ENCODE assay signal across 1 cellular context in the genomic region with DNA sequence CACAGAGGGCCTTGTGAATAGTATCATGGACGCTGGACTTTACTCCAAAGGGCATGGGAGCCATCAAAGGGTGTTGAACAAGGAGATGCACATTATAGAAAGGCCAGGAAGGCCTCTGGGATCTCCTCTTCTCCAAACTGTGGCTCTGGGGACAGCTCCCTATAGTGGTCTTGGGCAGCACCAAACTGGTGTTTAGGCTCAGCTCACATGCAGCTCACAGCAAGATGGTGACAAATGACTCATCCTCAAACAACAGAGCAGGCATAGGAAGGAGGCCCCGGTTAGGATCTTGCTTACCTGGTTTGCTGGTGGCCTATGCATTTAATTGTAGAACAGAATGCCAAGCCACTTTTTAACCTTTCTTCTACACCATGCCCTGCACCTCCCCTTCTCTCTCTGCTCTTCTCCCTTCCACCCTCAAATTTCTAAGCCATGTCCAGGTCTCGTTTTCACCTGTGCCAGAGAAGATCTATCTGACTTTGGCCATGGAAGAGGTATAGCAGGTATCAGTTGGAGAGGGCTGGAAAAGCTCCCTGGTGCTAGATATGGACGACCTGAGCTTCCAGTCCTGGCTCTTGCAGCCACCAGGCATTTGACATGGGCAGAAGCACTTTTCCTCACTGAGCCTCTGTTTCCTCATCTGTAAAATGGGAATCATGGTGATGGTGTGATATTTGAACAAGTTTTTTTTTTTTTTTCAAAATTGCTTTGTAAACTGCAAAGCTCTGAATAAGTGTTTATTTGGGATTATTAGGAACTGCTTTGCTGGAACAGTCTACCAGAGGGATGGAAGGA.
TF ChIP-seq lines count a peak whose summit lies in the region.

No MANE protein-coding gene starts in this region.

TF ChIP-seq in HepG2, 621 proteins besides CTCF, POLR2A, EP300 and RAD21 (continued from another document and continues in another):
- TF ChIP-seq HBP1 (CRISPR knock-in tag; IDR thresholded peaks at IDR 0.05; ENCODE audit: low read depth): no peak
- no peak for TF ChIP-seq ZNF790 (CRISPR knock-in tag; IDR thresholded peaks at IDR 0.05; ENCODE audit: borderline replicate concordance)
- TF ChIP-seq, protein P1, sequence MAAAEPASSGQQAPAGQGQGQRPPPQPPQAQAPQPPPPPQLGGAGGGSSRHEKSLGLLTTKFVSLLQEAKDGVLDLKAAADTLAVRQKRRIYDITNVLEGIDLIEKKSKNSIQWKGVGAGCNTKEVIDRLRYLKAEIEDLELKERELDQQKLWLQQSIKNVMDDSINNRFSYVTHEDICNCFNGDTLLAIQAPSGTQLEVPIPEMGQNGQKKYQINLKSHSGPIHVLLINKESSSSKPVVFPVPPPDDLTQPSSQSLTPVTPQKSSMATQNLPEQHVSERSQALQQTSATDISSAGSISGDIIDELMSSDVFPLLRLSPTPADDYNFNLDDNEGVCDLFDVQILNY (CRISPR knock-in tag; conservative IDR thresholded peaks at IDR 0.05): no peak
- no peak for TF ChIP-seq ZNF720 (CRISPR knock-in tag; IDR thresholded peaks at IDR 0.05)
- 0 out of 2 replicates have a peak, but pooled peaks have one; percentile 30 for TF ChIP-seq ZMYM3 (CRISPR knock-in tag; IDR thresholded peaks at IDR 0.05)
- TF ChIP-seq ZNF577 (CRISPR knock-in tag; IDR thresholded peaks at IDR 0.05; ENCODE audit: borderline replicate concordance, low read depth): no peak
- no peak for TF ChIP-seq KLF11 (CRISPR knock-in tag; IDR thresholded peaks at IDR 0.05)
- no peak for TF ChIP-seq DRAP1 (CRISPR knock-in tag; IDR thresholded peaks at IDR 0.05)
- no peak for TF ChIP-seq ZC3H13 (CRISPR knock-in tag; IDR thresholded peaks at IDR 0.05)
- TF ChIP-seq, protein P2, sequence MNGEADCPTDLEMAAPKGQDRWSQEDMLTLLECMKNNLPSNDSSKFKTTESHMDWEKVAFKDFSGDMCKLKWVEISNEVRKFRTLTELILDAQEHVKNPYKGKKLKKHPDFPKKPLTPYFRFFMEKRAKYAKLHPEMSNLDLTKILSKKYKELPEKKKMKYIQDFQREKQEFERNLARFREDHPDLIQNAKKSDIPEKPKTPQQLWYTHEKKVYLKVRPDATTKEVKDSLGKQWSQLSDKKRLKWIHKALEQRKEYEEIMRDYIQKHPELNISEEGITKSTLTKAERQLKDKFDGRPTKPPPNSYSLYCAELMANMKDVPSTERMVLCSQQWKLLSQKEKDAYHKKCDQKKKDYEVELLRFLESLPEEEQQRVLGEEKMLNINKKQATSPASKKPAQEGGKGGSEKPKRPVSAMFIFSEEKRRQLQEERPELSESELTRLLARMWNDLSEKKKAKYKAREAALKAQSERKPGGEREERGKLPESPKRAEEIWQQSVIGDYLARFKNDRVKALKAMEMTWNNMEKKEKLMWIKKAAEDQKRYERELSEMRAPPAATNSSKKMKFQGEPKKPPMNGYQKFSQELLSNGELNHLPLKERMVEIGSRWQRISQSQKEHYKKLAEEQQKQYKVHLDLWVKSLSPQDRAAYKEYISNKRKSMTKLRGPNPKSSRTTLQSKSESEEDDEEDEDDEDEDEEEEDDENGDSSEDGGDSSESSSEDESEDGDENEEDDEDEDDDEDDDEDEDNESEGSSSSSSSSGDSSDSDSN (CRISPR knock-in tag; IDR thresholded peaks at IDR 0.05): no peak
- TF ChIP-seq ZFP36L1 (CRISPR knock-in tag; IDR thresholded peaks at IDR 0.05): no peak
- TF ChIP-seq HNF4A (CRISPR knock-in tag; IDR thresholded peaks at IDR 0.05): peak; percentile 50
- TF ChIP-seq, protein P3, sequence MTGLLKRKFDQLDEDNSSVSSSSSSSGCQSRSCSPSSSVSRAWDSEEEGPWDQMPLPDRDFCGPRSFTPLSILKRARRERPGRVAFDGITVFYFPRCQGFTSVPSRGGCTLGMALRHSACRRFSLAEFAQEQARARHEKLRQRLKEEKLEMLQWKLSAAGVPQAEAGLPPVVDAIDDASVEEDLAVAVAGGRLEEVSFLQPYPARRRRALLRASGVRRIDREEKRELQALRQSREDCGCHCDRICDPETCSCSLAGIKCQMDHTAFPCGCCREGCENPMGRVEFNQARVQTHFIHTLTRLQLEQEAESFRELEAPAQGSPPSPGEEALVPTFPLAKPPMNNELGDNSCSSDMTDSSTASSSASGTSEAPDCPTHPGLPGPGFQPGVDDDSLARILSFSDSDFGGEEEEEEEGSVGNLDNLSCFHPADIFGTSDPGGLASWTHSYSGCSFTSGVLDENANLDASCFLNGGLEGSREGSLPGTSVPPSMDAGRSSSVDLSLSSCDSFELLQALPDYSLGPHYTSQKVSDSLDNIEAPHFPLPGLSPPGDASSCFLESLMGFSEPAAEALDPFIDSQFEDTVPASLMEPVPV (CRISPR knock-in tag; IDR thresholded peaks at IDR 0.05): no peak
- TF ChIP-seq ZNF17 (CRISPR knock-in tag; IDR thresholded peaks at IDR 0.05): no peak
- no peak for TF ChIP-seq ZSCAN12 (CRISPR knock-in tag; IDR thresholded peaks at IDR 0.05)
- no peak for TF ChIP-seq CENPBD1 (CRISPR knock-in tag; IDR thresholded peaks at IDR 0.05; ENCODE audit: borderline replicate concordance, low read depth)
- TF ChIP-seq ZNF550 (CRISPR knock-in tag; IDR thresholded peaks at IDR 0.05; ENCODE audit: borderline replicate concordance): no peak
- no peak for TF ChIP-seq ZNF414 (CRISPR knock-in tag; IDR thresholded peaks at IDR 0.05)
- TF ChIP-seq MBNL3 (CRISPR knock-in tag; conservative IDR thresholded peaks at IDR 0.05): no peak
- TF ChIP-seq, protein P4, sequence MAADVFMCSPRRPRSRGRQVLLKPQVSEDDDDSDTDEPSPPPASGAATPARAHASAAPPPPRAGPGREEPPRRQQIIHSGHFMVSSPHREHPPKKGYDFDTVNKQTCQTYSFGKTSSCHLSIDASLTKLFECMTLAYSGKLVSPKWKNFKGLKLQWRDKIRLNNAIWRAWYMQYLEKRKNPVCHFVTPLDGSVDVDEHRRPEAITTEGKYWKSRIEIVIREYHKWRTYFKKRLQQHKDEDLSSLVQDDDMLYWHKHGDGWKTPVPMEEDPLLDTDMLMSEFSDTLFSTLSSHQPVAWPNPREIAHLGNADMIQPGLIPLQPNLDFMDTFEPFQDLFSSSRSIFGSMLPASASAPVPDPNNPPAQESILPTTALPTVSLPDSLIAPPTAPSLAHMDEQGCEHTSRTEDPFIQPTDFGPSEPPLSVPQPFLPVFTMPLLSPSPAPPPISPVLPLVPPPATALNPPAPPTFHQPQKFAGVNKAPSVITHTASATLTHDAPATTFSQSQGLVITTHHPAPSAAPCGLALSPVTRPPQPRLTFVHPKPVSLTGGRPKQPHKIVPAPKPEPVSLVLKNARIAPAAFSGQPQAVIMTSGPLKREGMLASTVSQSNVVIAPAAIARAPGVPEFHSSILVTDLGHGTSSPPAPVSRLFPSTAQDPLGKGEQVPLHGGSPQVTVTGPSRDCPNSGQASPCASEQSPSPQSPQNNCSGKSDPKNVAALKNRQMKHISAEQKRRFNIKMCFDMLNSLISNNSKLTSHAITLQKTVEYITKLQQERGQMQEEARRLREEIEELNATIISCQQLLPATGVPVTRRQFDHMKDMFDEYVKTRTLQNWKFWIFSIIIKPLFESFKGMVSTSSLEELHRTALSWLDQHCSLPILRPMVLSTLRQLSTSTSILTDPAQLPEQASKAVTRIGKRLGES (CRISPR knock-in tag; IDR thresholded peaks at IDR 0.05; ENCODE audit: borderline replicate concordance): no peak
- TF ChIP-seq CEBPG (CRISPR knock-in tag; IDR thresholded peaks at IDR 0.05): no peak
- TF ChIP-seq KDM3A (CRISPR knock-in tag; IDR thresholded peaks at IDR 0.05; ENCODE audit: low read depth): no peak
- TF ChIP-seq, protein P5, sequence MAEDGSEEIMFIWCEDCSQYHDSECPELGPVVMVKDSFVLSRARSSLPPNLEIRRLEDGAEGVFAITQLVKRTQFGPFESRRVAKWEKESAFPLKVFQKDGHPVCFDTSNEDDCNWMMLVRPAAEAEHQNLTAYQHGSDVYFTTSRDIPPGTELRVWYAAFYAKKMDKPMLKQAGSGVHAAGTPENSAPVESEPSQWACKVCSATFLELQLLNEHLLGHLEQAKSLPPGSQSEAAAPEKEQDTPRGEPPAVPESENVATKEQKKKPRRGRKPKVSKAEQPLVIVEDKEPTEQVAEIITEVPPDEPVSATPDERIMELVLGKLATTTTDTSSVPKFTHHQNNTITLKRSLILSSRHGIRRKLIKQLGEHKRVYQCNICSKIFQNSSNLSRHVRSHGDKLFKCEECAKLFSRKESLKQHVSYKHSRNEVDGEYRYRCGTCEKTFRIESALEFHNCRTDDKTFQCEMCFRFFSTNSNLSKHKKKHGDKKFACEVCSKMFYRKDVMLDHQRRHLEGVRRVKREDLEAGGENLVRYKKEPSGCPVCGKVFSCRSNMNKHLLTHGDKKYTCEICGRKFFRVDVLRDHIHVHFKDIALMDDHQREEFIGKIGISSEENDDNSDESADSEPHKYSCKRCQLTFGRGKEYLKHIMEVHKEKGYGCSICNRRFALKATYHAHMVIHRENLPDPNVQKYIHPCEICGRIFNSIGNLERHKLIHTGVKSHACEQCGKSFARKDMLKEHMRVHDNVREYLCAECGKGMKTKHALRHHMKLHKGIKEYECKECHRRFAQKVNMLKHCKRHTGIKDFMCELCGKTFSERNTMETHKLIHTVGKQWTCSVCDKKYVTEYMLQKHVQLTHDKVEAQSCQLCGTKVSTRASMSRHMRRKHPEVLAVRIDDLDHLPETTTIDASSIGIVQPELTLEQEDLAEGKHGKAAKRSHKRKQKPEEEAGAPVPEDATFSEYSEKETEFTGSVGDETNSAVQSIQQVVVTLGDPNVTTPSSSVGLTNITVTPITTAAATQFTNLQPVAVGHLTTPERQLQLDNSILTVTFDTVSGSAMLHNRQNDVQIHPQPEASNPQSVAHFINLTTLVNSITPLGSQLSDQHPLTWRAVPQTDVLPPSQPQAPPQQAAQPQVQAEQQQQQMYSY (CRISPR knock-in tag; IDR thresholded peaks at IDR 0.05): no peak
- no peak for TF ChIP-seq SPEN (CRISPR knock-in tag; IDR thresholded peaks at IDR 0.05; ENCODE audit: low read depth)
- no peak for TF ChIP-seq CEBPZ (IDR thresholded peaks at IDR 0.05; ENCODE audit: low read length)
- no peak for TF ChIP-seq ZKSCAN8 (CRISPR knock-in tag; IDR thresholded peaks at IDR 0.05; ENCODE audit: borderline replicate concordance)
- no peak for TF ChIP-seq ZNF296 (CRISPR knock-in tag; conservative IDR thresholded peaks at IDR 0.05)
- no peak for TF ChIP-seq NBN (conservative IDR thresholded peaks at IDR 0.05)
- TF ChIP-seq ATF4 (CRISPR knock-in tag; IDR thresholded peaks at IDR 0.05): no peak
